13 cellular contexts compared by ENCODE assay signal in the genomic region with DNA sequence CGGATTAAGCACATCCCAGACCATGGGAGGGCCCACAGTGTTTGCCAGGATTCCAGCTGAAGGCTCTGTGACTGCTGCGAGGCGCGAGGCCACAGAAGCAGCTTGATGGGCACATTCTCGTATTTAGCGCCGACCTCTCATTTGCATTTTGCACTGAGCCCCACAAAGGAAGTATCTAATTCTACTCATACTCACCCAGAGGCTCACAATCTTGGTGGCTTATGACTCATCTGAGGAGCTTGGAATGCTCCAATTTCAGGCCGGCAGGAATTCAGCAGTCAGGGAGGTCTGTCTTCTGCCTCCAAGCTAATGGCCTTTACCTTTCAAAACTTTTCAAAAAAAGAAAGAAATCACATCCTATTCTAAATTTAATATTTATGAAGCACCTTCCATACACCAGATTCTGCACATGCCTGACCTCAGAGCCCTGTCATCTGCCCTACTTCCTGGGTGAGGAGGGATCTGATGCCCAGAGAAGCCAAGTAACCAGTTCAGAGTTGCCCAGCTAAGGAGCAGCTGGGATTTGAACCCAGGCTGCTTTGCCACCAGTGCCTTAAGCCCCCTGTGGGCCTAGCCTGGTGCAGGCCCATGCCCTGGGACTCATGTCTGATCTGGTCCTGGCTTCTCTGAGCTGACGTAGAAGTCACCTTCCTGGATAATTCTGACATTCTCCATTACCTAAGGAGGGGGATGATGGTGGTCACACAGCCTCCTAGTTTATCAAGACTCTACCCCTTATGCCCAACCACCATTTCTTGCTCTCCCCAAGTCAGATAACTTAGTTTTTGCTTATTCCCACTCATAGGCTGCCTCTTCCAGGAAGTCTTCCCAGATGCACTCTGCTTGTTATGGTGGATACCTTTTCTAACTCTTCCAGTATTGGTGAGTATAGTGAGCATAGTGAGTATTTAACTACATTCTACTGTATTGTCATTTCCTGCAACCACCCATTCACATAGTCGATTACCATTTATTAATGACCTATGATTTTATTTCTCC.
DNase-seq lines count a peak whose midpoint lies in the region; ATAC-seq, FAIRE-seq and TF ChIP-seq lines count a peak whose summit lies in the region.
"Had no signal": no experiment of that assay in that cellular context is flagged by ENCODE, and none has a peak within 500 bp of the region (broad histone marks: within the 10 kb centered on the region; RNA-seq: fewer than 3 reads in every experiment).

No MANE protein-coding gene starts in this region.

- peak; percentile 97 for ATAC-seq in PC-3
- ATAC-seq in HG03175 (IDR thresholded peaks at IDR 0.05; ENCODE audit: unreplicated experiment), result no peak
- ATAC-seq: GM12878 had no signal

- H3K4me2 ChIP-seq in PC-3 (ENCODE audit: low read length), result peak overlapping the region; percentile 61
- no peak overlapping the region for H3K4me2 ChIP-seq in trophoblast cell (ENCODE audit: low read length)

- H3K9me2 ChIP-seq in PC-3 (replicated peaks; ENCODE audit: low read length), result no peaks in the 10 kb centered on the region

- H3K36me3 ChIP-seq in PC-3 (ENCODE audit: low read depth, low read length), result no peaks in the 10 kb centered on the region
- H3K36me3 ChIP-seq in trophoblast cell (ENCODE audit: control insufficient read depth in 1 of 2, insufficient read depth in 2 of 2, low read length in 2 of 2), result no peaks in the 10 kb centered on the region
- no peaks in the 10 kb centered on the region for H3K36me3 ChIP-seq in BE2C
- H3K36me3 ChIP-seq: left ventricle myocardium inferior had no signal

- H3K4me3 ChIP-seq in PC-3 (ENCODE audit: low read length) (no peak overlapping the region), epithelial cell of proximal tubule (ENCODE audit: low read depth, low read length) (no peak overlapping the region), trophoblast cell (ENCODE audit: low read depth, low read length) (no peak overlapping the region), BE2C (ENCODE audit: low read depth, low read length) (no peak overlapping the region)
- H3K4me3 ChIP-seq: GM12878, left ventricle myocardium inferior, skin epidermis had no signal

- no peak overlapping the region for H3K23ac ChIP-seq in trophoblast cell (ENCODE audit: low read length)

- H3K4me1 ChIP-seq in PC-3 (ENCODE audit: insufficient read depth, low read length) (peaks cover 15% of the 10 kb centered on the region), trophoblast cell (ENCODE audit: control insufficient read depth in 1 of 2, insufficient read depth in 2 of 2, low read length in 2 of 2) (peaks cover 8 to 10% of the 10 kb centered on the region in 2 experiments), BE2C (peaks cover 10% of the 10 kb centered on the region)
- H3K4me1 ChIP-seq: left ventricle myocardium inferior had no signal

- H3K79me2 ChIP-seq in PC-3 (ENCODE audit: low read length), result no peaks in the 10 kb centered on the region
- H3K79me2 ChIP-seq in trophoblast cell (ENCODE audit: control insufficient read depth, insufficient read depth, low read length, poor library complexity), result no peaks in the 10 kb centered on the region

- peak overlapping the region; percentile 63 for H4K91ac ChIP-seq in trophoblast cell (ENCODE audit: low read depth, low read length)

- POLR2A ChIA-PET in PC-3 (lab: Charles Lee; ENCODE audit: unreplicated experiment), result interaction anchor here (0.6 kb wide), 1 partner anchor 1670 kb away, joined by 3 read pairs; no protein-coding TSS in a partner anchor

- peak overlapping the region; percentile 6; the same call in 1 of the 2 replicates for H2AFZ ChIP-seq in PC-3 (ENCODE audit: low read length)
- no peak overlapping the region for H2AFZ ChIP-seq in trophoblast cell (ENCODE audit: insufficient read depth, low read length, poor library complexity)

- no peaks in the 10 kb centered on the region for H3K27me3 ChIP-seq in PC-3 (ENCODE audit: low read length)
- no peaks in the 10 kb centered on the region for H3K27me3 ChIP-seq in trophoblast cell (ENCODE audit: insufficient read depth, low read length)
- no peaks in the 10 kb centered on the region for H3K27me3 ChIP-seq in BE2C

- peak overlapping the region; percentile 6 for H2BK5ac ChIP-seq in trophoblast cell (ENCODE audit: low read depth, low read length, poor library complexity)

- peak overlapping the region; percentile 51 for H2BK12ac ChIP-seq in trophoblast cell (ENCODE audit: low read length)

- intact Hi-C loops in PC-3 (cut with micrococcal nuclease), result loop anchor here (2.0 to 5.0 kb wide), 2 partner anchors 40 to 68 kb away; no protein-coding TSS in a partner anchor

- no peak overlapping the region for H2BK120ac ChIP-seq in trophoblast cell (ENCODE audit: insufficient read depth, low read length, poor library complexity)

- peak overlapping the region; percentile 11 for H3K18ac ChIP-seq in trophoblast cell (ENCODE audit: low read length)

- DNase-seq in PC-3, result peak; percentile 91
- peak; percentile 29 for DNase-seq in epithelial cell of proximal tubule (ENCODE audit: low read depth)
- peak; percentile 47 to 75 for DNase-seq in trophoblast cell
- DNase-seq in effector CD8-positive, alpha-beta T cell (lab: John Stamatoyannopoulos, UW), result no peak
- no peak for DNase-seq in BE2C
- no peak for DNase-seq in central memory CD4-positive, alpha-beta T cell
- DNase-seq: left ventricle myocardium inferior, RPMI8226 had no signal

- no peak overlapping the region for H2AK5ac ChIP-seq in trophoblast cell (ENCODE audit: low read length)

- BruUV-seq in PC-3 (replicated peaks; lab: Mats Ljungman, UMichigan), result no TSS peak

- H3K9me3 ChIP-seq in PC-3 (ENCODE audit: low read length) (no peaks in the 10 kb centered on the region), trophoblast cell (ENCODE audit: insufficient read depth, low read depth, low read length) (peaks cover 4% of the 10 kb centered on the region), BE2C (no peaks in the 10 kb centered on the region)
- H3K9me3 ChIP-seq: left ventricle myocardium inferior had no signal

- no peak for TF ChIP-seq CTCF in PC-3 (conservative IDR thresholded peaks at IDR 0.05; ENCODE audit: low read depth, low read length)
- TF ChIP-seq CTCF in epithelial cell of proximal tubule (conservative IDR thresholded peaks at IDR 0.05; ENCODE audit: low read depth, low read length), result no peak
- no peak for TF ChIP-seq CTCF in BE2C (IDR thresholded peaks at IDR 0.05; ENCODE audit: low read depth, low read length)

- H3K4ac ChIP-seq in trophoblast cell (ENCODE audit: low read depth, low read length), result no peak overlapping the region

- H3K79me1 ChIP-seq in trophoblast cell (ENCODE audit: low read length), result peaks cover 3% of the 10 kb centered on the region

- H3K14ac ChIP-seq in trophoblast cell (ENCODE audit: low read length), result no peak overlapping the region

- H3K27ac ChIP-seq in PC-3 (ENCODE audit: low read length) (no peak overlapping the region), trophoblast cell (ENCODE audit: low read depth, low read length) (no peak overlapping the region)
- H3K27ac ChIP-seq: left ventricle myocardium inferior, skin epidermis had no signal

- CTCF ChIA-PET in PC-3 (lab: Charles Lee), result no interaction called here

- H4K12ac ChIP-seq in trophoblast cell (ENCODE audit: low read depth, low read length), result no peak overlapping the region

- H4K8ac ChIP-seq in trophoblast cell (ENCODE audit: low read depth, low read length), result peak overlapping the region; percentile 13

- no peak overlapping the region for H3K9ac ChIP-seq in PC-3 (ENCODE audit: low read length)
- H3K9ac ChIP-seq in trophoblast cell (ENCODE audit: low read length), result no peak overlapping the region

- H4K20me1 ChIP-seq in PC-3 (ENCODE audit: low read length), result no peaks in the 10 kb centered on the region

- no peaks in the 10 kb centered on the region for H3F3A ChIP-seq in PC-3 (ENCODE audit: low read length, unreplicated experiment)

- WGBS in trophoblast cell (ENCODE audit: extremely low coverage, insufficient coverage, insufficient read length), result no CpG with 5 or more reads among the region's 10 CpGs

- peak; percentile 39 for FAIRE-seq in G401.6 (lab: Jason Lieb, UNC)
- FAIRE-seq: colon, GM12878 had no signal

Comparison
In these comparisons a context has a peak if more than half of its experiments do, and no peak if none do; other contexts are left out.
1. DNase-seq: peak in PC-3 (single experiment), epithelial cell of proximal tubule (single experiment) and trophoblast cell (2 of 2); none in effector CD8-positive, alpha-beta T cell (single experiment), BE2C (single experiment) and central memory CD4-positive, alpha-beta T cell (single experiment).